Comparison of ENCODE assay signal across 15 cellular contexts in genomic region chr16:27470567-27471431, GRCh38.
A peak's percentile ranks its signal among the peaks of the same experiment; 100 is the strongest.
DNase-seq lines count a peak whose midpoint lies in the region; ATAC-seq and TF ChIP-seq lines count a peak whose summit lies in the region.
"Had no signal": no experiment of that assay in that cellular context is flagged by ENCODE, and none has a peak within 500 bp of the region (broad histone marks: within the 10 kb centered on the region; RNA-seq: fewer than 3 reads in every experiment).

No MANE protein-coding gene starts in this region.

- WGBS in adrenal gland, 4 donors = 46 to 54% (median 47%) methylated on average over 21 to 28 of the region's 28 CpGs

- peaks cover 2% of the 10 kb centered on the region for H3K9me3 Mint-ChIP-seq in CD8-positive, alpha-beta T cell
- H3K9me3 Mint-ChIP-seq: CD4-positive, alpha-beta memory T cell; neural progenitor cell had no signal

- POLR2A ChIA-PET in CD8-positive, alpha-beta T cell (lab: Charles Lee) = interaction anchor here (0.7 kb wide), 1 partner anchor 318 kb away, joined by 3 read pairs; no protein-coding TSS in a partner anchor

- peaks cover 96% of the 10 kb centered on the region for H3K36me3 Mint-ChIP-seq in CD8-positive, alpha-beta T cell

- CTCF ChIA-PET in CD8-positive, alpha-beta T cell (lab: Charles Lee) = no interaction called here

- H4K20me1 ChIP-seq in osteoblast (ENCODE audit: insufficient read depth, low read length) = no peaks in the 10 kb centered on the region

- ATAC-seq in CD8-positive, alpha-beta T cell = no peak
- ATAC-seq in left cardiac atrium = peak; percentile 41 to 62
- ATAC-seq in GM18520 (IDR thresholded peaks at IDR 0.05; ENCODE audit: unreplicated experiment) = no peak

- no peaks in the 10 kb centered on the region for H3K27me3 ChIP-seq in CD8-positive, alpha-beta T cell (ENCODE audit: insufficient read depth, low read length)
- H3K27me3 ChIP-seq in adrenal gland (no peaks in the 10 kb centered on the region), osteoblast (ENCODE audit: insufficient read depth, low read length) (no peaks in the 10 kb centered on the region)
- H3K27me3 ChIP-seq: colonic mucosa, neural progenitor cell, suprapubic skin had no signal

- H3K4me3 Mint-ChIP-seq in CD8-positive, alpha-beta T cell = no peak overlapping the region
- H3K4me3 Mint-ChIP-seq: CD4-positive, alpha-beta memory T cell; neural progenitor cell had no signal

- H3K4me2 ChIP-seq in osteoblast (ENCODE audit: insufficient read depth, low read length) = no peak overlapping the region
- H3K4me2 ChIP-seq: neural progenitor cell had no signal

- H3K4me3 ChIP-seq in CD8-positive, alpha-beta T cell (ENCODE audit: low read depth, low read length) = no peak overlapping the region
- H3K4me3 ChIP-seq in adrenal gland = no peak overlapping the region
- no peak overlapping the region for H3K4me3 ChIP-seq in osteoblast (ENCODE audit: insufficient read depth, low read length)
- H3K4me3 ChIP-seq: colonic mucosa, neural progenitor cell, suprapubic skin had no signal

- H3K4me1 Mint-ChIP-seq in CD8-positive, alpha-beta T cell (ENCODE audit: low read depth) = peaks cover 9% of the 10 kb centered on the region
- H3K4me1 Mint-ChIP-seq: neural progenitor cell had no signal

- H3K4me1 ChIP-seq in CD8-positive, alpha-beta T cell (ENCODE audit: insufficient read depth, low read length) = peaks cover 1% of the 10 kb centered on the region
- peaks cover 4 to 10% of the 10 kb centered on the region in 2 donors for H3K4me1 ChIP-seq in adrenal gland (replicated peaks in 1 of 2)
- peaks cover 19% of the 10 kb centered on the region for H3K4me1 ChIP-seq in osteoblast (ENCODE audit: insufficient read depth, low read length)
- H3K4me1 ChIP-seq: colonic mucosa, neural progenitor cell had no signal

- intact Hi-C loops in CD8-positive, alpha-beta T cell (cut with DNase I, micrococcal nuclease) = no loop called here
- intact Hi-C loops in adrenal gland (cut with DNase I) (no loop called here), left cardiac atrium (cut with DNase I) (no loop called here)

- TF ChIP-seq POLR2A in adrenal gland (IDR thresholded peaks at IDR 0.05) = peak in 1 of 2 donors; percentile 8

- H3K27ac Mint-ChIP-seq in CD8-positive, alpha-beta T cell = peak overlapping the region; percentile 22
- H3K27ac Mint-ChIP-seq: neural progenitor cell had no signal

- no peak overlapping the region for H2AFZ ChIP-seq in osteoblast (ENCODE audit: low read length)
- H2AFZ ChIP-seq: neural progenitor cell had no signal

- DNase-seq in CD8-positive, alpha-beta T cell = no peak
- DNase-seq in adrenal gland = peak; percentile 78 to 97 (median 95)
- peak; percentile 62 for DNase-seq in left cardiac atrium
- peak; percentile 98 for DNase-seq in osteoblast (ENCODE audit: insufficient read length, low spot score, missing footprints)
- DNase-seq in substantia nigra (lab: John Stamatoyannopoulos, UW) = no peak
- DNase-seq in stimulated activated CD8-positive, alpha-beta memory T cell treated with anti-CD3 and anti-CD28 coated beads, Interleukin-4, amount 100 ng/mL, for 48 hours = no peak
- DNase-seq in NCI-H1092 (lab: John Stamatoyannopoulos, UW) = no peak
- DNase-seq: activated CD4-positive, alpha-beta T cell treated with anti-CD3 and anti-CD28 coated beads for 4 hours; CD4-positive, alpha-beta memory T cell; colonic mucosa; NCI-H526 treated with DMSO at 0.1 percent for 48 hours; stimulated activated CD4-positive, alpha-beta T cell treated with anti-CD3 and anti-CD28 coated beads, Interleukin-4, amount 100 ng/mL, for 1 hour had no signal

- H3K27me3 Mint-ChIP-seq in CD8-positive, alpha-beta T cell (ENCODE audit: low read depth) = no peaks in the 10 kb centered on the region
- H3K27me3 Mint-ChIP-seq: CD4-positive, alpha-beta memory T cell had no signal

- no peaks in the 10 kb centered on the region for H3K9me3 ChIP-seq in CD8-positive, alpha-beta T cell (ENCODE audit: low read length)
- no peaks in the 10 kb centered on the region for H3K9me3 ChIP-seq in adrenal gland (replicated peaks in 1 of 3)
- H3K9me3 ChIP-seq in osteoblast (ENCODE audit: low read depth, low read length) = no peaks in the 10 kb centered on the region
- H3K9me3 ChIP-seq: colonic mucosa, suprapubic skin had no signal

- no peak for TF ChIP-seq CTCF in CD8-positive, alpha-beta T cell (IDR thresholded peaks at IDR 0.05)
- TF ChIP-seq CTCF in adrenal gland (IDR thresholded peaks at IDR 0.05) = peak in 3 of 6 experiments; percentile 15 to 25 (median 24)
- no peak for TF ChIP-seq CTCF in osteoblast (IDR thresholded peaks at IDR 0.05; ENCODE audit: extremely low read depth, low read depth, low read length)

- peaks cover 32% of the 10 kb centered on the region for H3K36me3 ChIP-seq in CD8-positive, alpha-beta T cell (ENCODE audit: insufficient read depth, low read length)
- H3K36me3 ChIP-seq in adrenal gland (replicated peaks in 1 of 2) (peaks cover 0 to 92% of the 10 kb centered on the region in 2 donors), osteoblast (ENCODE audit: insufficient read depth, low read length) (peaks cover 79% of the 10 kb centered on the region)

- no peaks in the 10 kb centered on the region for H3K79me2 ChIP-seq in osteoblast (ENCODE audit: insufficient read depth, low read length)

- no peak overlapping the region for H3K27ac ChIP-seq in CD8-positive, alpha-beta T cell (ENCODE audit: low read depth, low read length)
- H3K27ac ChIP-seq in adrenal gland = peak overlapping the region; percentile 28 to 83 (median 51)
- H3K27ac ChIP-seq in osteoblast (ENCODE audit: low read depth, low read length) = peak overlapping the region; percentile 42
- H3K27ac ChIP-seq in substantia nigra (ENCODE audit: low read depth, low read length, poor library complexity, severe bottlenecking) = no peak overlapping the region
- H3K27ac ChIP-seq: colonic mucosa, neural progenitor cell, suprapubic skin had no signal

Comparison
In these comparisons a context has a peak if more than half of its experiments do, and no peak if none do; other contexts are left out.
1. ATAC-seq: peak in left cardiac atrium (2 of 2); none in CD8-positive, alpha-beta T cell (single experiment) and GM18520 (single experiment).
2. DNase-seq: peak in adrenal gland (7 of 7), left cardiac atrium (single experiment) and osteoblast (single experiment); none in CD8-positive, alpha-beta T cell (0 of 7), substantia nigra (0 of 49), stimulated activated CD8-positive, alpha-beta memory T cell treated with anti-CD3 and anti-CD28 coated beads, Interleukin-4, amount 100 ng/mL, for 48 hours (single experiment) and NCI-H1092 (single experiment).
3. H3K27ac ChIP-seq: peak in adrenal gland (5 of 5) and osteoblast (single experiment); none in CD8-positive, alpha-beta T cell (single experiment) and substantia nigra (single experiment).